Comparison of ENCODE assay signal across 2 cellular contexts in the genomic region with DNA sequence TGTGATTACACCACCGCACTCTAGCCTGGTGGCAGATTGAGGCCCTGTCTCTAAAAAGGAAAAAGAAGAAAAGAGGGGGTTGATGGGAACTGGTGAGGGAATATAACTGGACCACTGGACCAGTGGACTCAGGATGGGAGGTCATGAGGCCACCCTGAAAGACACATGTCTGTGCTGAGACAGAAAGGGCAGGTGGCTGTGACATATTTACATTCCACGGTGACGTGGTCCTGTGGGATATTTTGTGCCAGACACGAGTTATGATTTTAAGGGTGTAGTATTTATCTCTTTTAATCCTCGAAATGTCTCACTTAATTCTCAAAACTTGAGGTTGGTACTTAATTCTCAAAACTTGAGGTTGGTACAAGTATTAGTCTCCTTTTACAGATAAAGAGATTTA.
TF ChIP-seq lines count a peak whose summit lies in the region.

No MANE protein-coding gene starts in this region.

TF ChIP-seq in GM23338, 12 proteins besides CTCF, POLR2A, EP300 and RAD21 (continued from another document):
- TF ChIP-seq, protein P1, sequence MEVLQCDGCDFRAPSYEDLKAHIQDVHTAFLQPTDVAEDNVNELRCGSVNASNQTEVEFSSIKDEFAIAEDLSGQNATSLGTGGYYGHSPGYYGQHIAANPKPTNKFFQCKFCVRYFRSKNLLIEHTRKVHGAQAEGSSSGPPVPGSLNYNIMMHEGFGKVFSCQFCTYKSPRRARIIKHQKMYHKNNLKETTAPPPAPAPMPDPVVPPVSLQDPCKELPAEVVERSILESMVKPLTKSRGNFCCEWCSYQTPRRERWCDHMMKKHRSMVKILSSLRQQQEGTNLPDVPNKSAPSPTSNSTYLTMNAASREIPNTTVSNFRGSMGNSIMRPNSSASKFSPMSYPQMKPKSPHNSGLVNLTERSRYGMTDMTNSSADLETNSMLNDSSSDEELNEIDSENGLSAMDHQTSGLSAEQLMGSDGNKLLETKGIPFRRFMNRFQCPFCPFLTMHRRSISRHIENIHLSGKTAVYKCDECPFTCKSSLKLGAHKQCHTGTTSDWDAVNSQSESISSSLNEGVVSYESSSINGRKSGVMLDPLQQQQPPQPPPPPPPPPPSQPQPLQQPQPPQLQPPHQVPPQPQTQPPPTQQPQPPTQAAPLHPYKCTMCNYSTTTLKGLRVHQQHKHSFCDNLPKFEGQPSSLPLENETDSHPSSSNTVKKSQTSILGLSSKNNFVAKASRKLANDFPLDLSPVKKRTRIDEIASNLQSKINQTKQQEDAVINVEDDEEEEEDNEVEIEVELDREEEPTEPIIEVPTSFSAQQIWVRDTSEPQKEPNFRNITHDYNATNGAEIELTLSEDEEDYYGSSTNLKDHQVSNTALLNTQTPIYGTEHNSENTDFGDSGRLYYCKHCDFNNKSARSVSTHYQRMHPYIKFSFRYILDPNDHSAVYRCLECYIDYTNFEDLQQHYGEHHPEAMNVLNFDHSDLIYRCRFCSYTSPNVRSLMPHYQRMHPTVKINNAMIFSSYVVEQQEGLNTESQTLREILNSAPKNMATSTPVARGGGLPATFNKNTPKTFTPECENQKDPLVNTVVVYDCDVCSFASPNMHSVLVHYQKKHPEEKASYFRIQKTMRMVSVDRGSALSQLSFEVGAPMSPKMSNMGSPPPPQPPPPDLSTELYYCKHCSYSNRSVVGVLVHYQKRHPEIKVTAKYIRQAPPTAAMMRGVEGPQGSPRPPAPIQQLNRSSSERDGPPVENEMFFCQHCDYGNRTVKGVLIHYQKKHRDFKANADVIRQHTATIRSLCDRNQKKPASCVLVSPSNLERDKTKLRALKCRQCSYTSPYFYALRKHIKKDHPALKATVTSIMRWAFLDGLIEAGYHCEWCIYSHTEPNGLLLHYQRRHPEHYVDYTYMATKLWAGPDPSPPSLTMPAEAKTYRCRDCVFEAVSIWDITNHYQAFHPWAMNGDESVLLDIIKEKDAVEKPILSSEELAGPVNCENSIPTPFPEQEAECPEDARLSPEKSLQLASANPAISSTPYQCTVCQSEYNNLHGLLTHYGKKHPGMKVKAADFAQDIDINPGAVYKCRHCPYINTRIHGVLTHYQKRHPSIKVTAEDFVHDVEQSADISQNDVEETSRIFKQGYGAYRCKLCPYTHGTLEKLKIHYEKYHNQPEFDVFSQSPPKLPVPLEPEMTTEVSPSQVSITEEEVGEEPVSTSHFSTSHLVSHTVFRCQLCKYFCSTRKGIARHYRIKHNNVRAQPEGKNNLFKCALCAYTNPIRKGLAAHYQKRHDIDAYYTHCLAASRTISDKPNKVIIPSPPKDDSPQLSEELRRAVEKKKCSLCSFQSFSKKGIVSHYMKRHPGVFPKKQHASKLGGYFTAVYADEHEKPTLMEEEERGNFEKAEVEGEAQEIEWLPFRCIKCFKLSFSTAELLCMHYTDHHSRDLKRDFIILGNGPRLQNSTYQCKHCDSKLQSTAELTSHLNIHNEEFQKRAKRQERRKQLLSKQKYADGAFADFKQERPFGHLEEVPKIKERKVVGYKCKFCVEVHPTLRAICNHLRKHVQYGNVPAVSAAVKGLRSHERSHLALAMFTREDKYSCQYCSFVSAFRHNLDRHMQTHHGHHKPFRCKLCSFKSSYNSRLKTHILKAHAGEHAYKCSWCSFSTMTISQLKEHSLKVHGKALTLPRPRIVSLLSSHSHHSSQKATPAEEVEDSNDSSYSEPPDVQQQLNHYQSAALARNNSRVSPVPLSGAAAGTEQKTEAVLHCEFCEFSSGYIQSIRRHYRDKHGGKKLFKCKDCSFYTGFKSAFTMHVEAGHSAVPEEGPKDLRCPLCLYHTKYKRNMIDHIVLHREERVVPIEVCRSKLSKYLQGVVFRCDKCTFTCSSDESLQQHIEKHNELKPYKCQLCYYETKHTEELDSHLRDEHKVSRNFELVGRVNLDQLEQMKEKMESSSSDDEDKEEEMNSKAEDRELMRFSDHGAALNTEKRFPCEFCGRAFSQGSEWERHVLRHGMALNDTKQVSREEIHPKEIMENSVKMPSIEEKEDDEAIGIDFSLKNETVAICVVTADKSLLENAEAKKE (CRISPR knock-in tag; IDR thresholded peaks at IDR 0.05) = no peak
- TF ChIP-seq JUNB (IDR thresholded peaks at IDR 0.05; ENCODE audit: unreplicated experiment) (no peak), ZNF114 (CRISPR knock-in tag; IDR thresholded peaks at IDR 0.05) (no peak)
- TF ChIP-seq, protein P2, sequence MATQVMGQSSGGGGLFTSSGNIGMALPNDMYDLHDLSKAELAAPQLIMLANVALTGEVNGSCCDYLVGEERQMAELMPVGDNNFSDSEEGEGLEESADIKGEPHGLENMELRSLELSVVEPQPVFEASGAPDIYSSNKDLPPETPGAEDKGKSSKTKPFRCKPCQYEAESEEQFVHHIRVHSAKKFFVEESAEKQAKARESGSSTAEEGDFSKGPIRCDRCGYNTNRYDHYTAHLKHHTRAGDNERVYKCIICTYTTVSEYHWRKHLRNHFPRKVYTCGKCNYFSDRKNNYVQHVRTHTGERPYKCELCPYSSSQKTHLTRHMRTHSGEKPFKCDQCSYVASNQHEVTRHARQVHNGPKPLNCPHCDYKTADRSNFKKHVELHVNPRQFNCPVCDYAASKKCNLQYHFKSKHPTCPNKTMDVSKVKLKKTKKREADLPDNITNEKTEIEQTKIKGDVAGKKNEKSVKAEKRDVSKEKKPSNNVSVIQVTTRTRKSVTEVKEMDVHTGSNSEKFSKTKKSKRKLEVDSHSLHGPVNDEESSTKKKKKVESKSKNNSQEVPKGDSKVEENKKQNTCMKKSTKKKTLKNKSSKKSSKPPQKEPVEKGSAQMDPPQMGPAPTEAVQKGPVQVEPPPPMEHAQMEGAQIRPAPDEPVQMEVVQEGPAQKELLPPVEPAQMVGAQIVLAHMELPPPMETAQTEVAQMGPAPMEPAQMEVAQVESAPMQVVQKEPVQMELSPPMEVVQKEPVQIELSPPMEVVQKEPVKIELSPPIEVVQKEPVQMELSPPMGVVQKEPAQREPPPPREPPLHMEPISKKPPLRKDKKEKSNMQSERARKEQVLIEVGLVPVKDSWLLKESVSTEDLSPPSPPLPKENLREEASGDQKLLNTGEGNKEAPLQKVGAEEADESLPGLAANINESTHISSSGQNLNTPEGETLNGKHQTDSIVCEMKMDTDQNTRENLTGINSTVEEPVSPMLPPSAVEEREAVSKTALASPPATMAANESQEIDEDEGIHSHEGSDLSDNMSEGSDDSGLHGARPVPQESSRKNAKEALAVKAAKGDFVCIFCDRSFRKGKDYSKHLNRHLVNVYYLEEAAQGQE (IDR thresholded peaks at IDR 0.05; ENCODE audit: unreplicated experiment) = no peak
- TF ChIP-seq, protein P3, sequence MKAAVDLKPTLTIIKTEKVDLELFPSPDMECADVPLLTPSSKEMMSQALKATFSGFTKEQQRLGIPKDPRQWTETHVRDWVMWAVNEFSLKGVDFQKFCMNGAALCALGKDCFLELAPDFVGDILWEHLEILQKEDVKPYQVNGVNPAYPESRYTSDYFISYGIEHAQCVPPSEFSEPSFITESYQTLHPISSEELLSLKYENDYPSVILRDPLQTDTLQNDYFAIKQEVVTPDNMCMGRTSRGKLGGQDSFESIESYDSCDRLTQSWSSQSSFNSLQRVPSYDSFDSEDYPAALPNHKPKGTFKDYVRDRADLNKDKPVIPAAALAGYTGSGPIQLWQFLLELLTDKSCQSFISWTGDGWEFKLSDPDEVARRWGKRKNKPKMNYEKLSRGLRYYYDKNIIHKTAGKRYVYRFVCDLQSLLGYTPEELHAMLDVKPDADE (IDR thresholded peaks at IDR 0.05) = no peak

TF ChIP-seq in WTC11, 78 proteins besides CTCF, POLR2A, EP300 and RAD21 (continued from another document):
- TF ChIP-seq, protein P4, sequence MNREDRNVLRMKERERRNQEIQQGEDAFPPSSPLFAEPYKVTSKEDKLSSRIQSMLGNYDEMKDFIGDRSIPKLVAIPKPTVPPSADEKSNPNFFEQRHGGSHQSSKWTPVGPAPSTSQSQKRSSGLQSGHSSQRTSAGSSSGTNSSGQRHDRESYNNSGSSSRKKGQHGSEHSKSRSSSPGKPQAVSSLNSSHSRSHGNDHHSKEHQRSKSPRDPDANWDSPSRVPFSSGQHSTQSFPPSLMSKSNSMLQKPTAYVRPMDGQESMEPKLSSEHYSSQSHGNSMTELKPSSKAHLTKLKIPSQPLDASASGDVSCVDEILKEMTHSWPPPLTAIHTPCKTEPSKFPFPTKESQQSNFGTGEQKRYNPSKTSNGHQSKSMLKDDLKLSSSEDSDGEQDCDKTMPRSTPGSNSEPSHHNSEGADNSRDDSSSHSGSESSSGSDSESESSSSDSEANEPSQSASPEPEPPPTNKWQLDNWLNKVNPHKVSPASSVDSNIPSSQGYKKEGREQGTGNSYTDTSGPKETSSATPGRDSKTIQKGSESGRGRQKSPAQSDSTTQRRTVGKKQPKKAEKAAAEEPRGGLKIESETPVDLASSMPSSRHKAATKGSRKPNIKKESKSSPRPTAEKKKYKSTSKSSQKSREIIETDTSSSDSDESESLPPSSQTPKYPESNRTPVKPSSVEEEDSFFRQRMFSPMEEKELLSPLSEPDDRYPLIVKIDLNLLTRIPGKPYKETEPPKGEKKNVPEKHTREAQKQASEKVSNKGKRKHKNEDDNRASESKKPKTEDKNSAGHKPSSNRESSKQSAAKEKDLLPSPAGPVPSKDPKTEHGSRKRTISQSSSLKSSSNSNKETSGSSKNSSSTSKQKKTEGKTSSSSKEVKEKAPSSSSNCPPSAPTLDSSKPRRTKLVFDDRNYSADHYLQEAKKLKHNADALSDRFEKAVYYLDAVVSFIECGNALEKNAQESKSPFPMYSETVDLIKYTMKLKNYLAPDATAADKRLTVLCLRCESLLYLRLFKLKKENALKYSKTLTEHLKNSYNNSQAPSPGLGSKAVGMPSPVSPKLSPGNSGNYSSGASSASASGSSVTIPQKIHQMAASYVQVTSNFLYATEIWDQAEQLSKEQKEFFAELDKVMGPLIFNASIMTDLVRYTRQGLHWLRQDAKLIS (CRISPR knock-in tag; IDR thresholded peaks at IDR 0.05; ENCODE audit: borderline replicate concordance) = no peak
- TF ChIP-seq, protein P5, sequence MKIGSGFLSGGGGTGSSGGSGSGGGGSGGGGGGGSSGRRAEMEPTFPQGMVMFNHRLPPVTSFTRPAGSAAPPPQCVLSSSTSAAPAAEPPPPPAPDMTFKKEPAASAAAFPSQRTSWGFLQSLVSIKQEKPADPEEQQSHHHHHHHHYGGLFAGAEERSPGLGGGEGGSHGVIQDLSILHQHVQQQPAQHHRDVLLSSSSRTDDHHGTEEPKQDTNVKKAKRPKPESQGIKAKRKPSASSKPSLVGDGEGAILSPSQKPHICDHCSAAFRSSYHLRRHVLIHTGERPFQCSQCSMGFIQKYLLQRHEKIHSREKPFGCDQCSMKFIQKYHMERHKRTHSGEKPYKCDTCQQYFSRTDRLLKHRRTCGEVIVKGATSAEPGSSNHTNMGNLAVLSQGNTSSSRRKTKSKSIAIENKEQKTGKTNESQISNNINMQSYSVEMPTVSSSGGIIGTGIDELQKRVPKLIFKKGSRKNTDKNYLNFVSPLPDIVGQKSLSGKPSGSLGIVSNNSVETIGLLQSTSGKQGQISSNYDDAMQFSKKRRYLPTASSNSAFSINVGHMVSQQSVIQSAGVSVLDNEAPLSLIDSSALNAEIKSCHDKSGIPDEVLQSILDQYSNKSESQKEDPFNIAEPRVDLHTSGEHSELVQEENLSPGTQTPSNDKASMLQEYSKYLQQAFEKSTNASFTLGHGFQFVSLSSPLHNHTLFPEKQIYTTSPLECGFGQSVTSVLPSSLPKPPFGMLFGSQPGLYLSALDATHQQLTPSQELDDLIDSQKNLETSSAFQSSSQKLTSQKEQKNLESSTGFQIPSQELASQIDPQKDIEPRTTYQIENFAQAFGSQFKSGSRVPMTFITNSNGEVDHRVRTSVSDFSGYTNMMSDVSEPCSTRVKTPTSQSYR (CRISPR knock-in tag; IDR thresholded peaks at IDR 0.05) = no peak
- TF ChIP-seq, protein P6, sequence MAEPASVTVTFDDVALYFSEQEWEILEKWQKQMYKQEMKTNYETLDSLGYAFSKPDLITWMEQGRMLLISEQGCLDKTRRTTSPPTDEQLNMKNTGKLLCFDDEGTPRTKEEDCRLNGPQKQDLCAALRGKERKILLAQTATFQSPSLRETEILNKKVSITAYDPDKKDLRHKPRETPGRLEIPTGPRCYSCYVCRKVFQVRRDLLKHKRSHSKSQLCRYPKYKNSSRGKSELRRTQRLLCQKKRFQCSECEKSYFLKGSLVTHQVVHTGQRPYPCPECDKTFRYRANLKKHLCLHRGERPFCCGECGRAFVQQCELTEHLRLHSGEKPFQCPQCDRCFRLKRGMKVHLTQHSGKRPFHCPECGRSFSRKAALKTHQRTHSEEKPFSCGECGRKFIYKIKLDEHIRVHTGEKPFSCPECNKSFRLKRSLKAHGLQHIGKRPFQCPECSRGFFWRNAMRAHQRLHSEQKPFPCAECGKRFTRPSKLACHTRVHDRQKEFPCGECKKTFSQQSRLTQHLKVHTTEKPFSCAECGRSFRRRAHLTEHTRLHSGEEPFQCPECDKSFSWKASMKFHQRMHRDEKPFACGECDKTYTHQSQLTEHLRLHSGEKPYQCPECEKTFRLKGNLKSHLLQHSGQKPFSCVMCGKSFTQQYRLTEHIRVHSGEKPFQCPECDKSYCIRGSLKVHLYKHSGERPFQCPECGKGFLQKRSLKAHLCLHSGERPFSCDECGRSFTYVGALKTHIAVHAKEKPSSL (CRISPR knock-in tag; conservative IDR thresholded peaks at IDR 0.05) = no peak
